In genomic region chr5:78610163-78610583, GRCh38 we compare ENCODE assay signal across 1 cellular context.
TF ChIP-seq lines count a peak whose summit lies in the region.

No MANE protein-coding gene starts in this region.

TF ChIP-seq in H1, 55 proteins besides CTCF, POLR2A, EP300 and RAD21:
- TF ChIP-seq SIX5 (IDR thresholded peaks at IDR 0.05; ENCODE audit: low read depth, low read length): no peak
- no peak for TF ChIP-seq SUZ12 (IDR thresholded peaks at IDR 0.05; ENCODE audit: low read length)
- TF ChIP-seq KDM4A (IDR thresholded peaks at IDR 0.05; ENCODE audit: low read depth, low read length, severe bottlenecking): no peak
